In the genomic region with DNA sequence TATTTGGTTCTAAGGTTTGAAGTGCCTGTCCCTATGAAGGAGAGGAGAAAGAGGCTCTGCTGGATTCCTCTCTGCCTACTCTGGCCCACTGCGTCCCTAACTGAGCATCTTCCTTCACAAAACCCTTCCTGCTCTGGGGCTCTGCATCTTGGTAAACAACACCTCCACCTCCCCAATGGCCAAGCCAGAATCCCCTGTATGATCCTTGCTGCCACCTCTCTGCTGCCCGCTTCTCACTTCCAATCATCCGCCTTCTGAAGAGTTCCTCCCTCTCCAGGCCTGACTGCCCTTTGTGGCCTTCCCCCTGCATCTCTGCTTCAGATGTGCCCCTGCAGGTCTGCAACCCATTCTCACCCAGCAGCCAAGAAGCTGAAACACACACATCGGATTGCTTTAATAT, we compare ENCODE assay signal across 26 cellular contexts.
"Had no signal": no experiment of that assay in that cellular context is flagged by ENCODE, and none has a peak within 500 bp of the region (broad histone marks: within the 10 kb centered on the region; RNA-seq: fewer than 3 reads in every experiment).

No MANE protein-coding gene starts in this region.

- H3K4me3 ChIP-seq: pancreas, prostate gland, right lobe of liver, sigmoid colon, stomach, thoracic aorta, thyroid gland, tibial nerve, upper lobe of left lung, vagina had no signal

- H3K4me3 Mint-ChIP-seq: natural killer cell; nephron; stimulated activated effector memory CD8-positive, alpha-beta T cell treated with anti-CD3 and anti-CD28 coated beads, Interleukin-12 subunit alpha, Interleukin-12 subunit beta, amount 100 ng/mL, for 72 hours; stimulated activated naive B cell treated with anti-CD40 and anti-IgM and Interleukin-4, amounts not matched to agents 10 μg/mL and 1 μg/mL and 100 μg/mL, for 72 hours; stimulated activated naive CD8-positive, alpha-beta T cell treated with anti-CD3 and anti-CD28 coated beads, Interleukin-15, Interleukin-2, amounts not matched to agents 100 ng/mL and 50 ng/mL, for 24 hours had no signal

- H3K27ac ChIP-seq: neutrophil, pancreas, prostate gland, right lobe of liver, sigmoid colon, stomach, thoracic aorta, thyroid gland, tibial nerve, upper lobe of left lung, vagina had no signal

- H3K36me3 ChIP-seq: neutrophil, pancreas, prostate gland, right lobe of liver, sigmoid colon, stomach, thoracic aorta, thyroid gland, tibial nerve, upper lobe of left lung, vagina had no signal

- FAIRE-seq: pancreas, small intestine, urothelium cell line had no signal

- DNase-seq: natural killer cell; nucleus accumbens; pancreas; right cardiac atrium; right lobe of liver; sigmoid colon; small intestine; stimulated activated CD4-positive, alpha-beta T cell treated with anti-CD3 and anti-CD28 coated beads, Interleukin-15, amount 100 ng/mL, for 24 hours; stimulated activated CD4-positive, alpha-beta T cell treated with anti-CD3 and anti-CD28 coated beads, Interleukin-2, amount 100 ng/mL, for 24 hours; stimulated activated CD4-positive, alpha-beta T cell treated with anti-CD3 and anti-CD28 coated beads, Interleukin-2, amount 100 ng/mL, for 48 hours; stimulated activated CD4-positive, alpha-beta T cell treated with anti-CD3 and anti-CD28 coated beads, Interleukin-4, amount 100 ng/mL, for 24 hours; stimulated activated naive B cell treated with anti-CD40 and anti-IgM and Interleukin-4, amounts not matched to agents 10 μg/mL and 1 μg/mL and 100 μg/mL, for 72 hours; stimulated activated naive CD4-positive, alpha-beta T cell treated with Interleukin-2 at 50 U/mL for 16 hours; stomach; thyroid gland; trophoblast cell; upper lobe of left lung had no signal

- H3K4me1 Mint-ChIP-seq: natural killer cell; nephron; stimulated activated effector memory CD8-positive, alpha-beta T cell treated with anti-CD3 and anti-CD28 coated beads, Interleukin-12 subunit alpha, Interleukin-12 subunit beta, amount 100 ng/mL, for 72 hours; stimulated activated naive B cell treated with anti-CD40 and anti-IgM and Interleukin-4, amounts not matched to agents 10 μg/mL and 1 μg/mL and 100 μg/mL, for 72 hours had no signal

- H3K36me3 Mint-ChIP-seq: natural killer cell; stimulated activated effector memory CD8-positive, alpha-beta T cell treated with anti-CD3 and anti-CD28 coated beads, Interleukin-12 subunit alpha, Interleukin-12 subunit beta, amount 100 ng/mL, for 72 hours; stimulated activated naive B cell treated with anti-CD40 and anti-IgM and Interleukin-4, amounts not matched to agents 10 μg/mL and 1 μg/mL and 100 μg/mL, for 72 hours had no signal

- H3K27me3 ChIP-seq: right lobe of liver, thyroid gland, tibial nerve, upper lobe of left lung, vagina had no signal

- ATAC-seq: natural killer cell; pancreas; right cardiac atrium; right lobe of liver; stimulated activated effector memory CD8-positive, alpha-beta T cell treated with anti-CD3 and anti-CD28 coated beads, Interleukin-12 subunit alpha, Interleukin-12 subunit beta, amount 100 ng/mL, for 72 hours; stimulated activated naive B cell treated with anti-CD40 and anti-IgM and Interleukin-4, amounts not matched to agents 10 μg/mL and 1 μg/mL and 100 μg/mL, for 72 hours had no signal

- H3K27ac Mint-ChIP-seq: natural killer cell; nephron; stimulated activated effector memory CD8-positive, alpha-beta T cell treated with anti-CD3 and anti-CD28 coated beads, Interleukin-12 subunit alpha, Interleukin-12 subunit beta, amount 100 ng/mL, for 72 hours; stimulated activated naive B cell treated with anti-CD40 and anti-IgM and Interleukin-4, amounts not matched to agents 10 μg/mL and 1 μg/mL and 100 μg/mL, for 72 hours; stimulated activated naive CD8-positive, alpha-beta T cell treated with anti-CD3 and anti-CD28 coated beads, Interleukin-15, Interleukin-2, amounts not matched to agents 100 ng/mL and 50 ng/mL, for 24 hours had no signal

- H3K9me3 Mint-ChIP-seq: natural killer cell; nephron; stimulated activated effector memory CD8-positive, alpha-beta T cell treated with anti-CD3 and anti-CD28 coated beads, Interleukin-12 subunit alpha, Interleukin-12 subunit beta, amount 100 ng/mL, for 72 hours; stimulated activated naive CD8-positive, alpha-beta T cell treated with anti-CD3 and anti-CD28 coated beads, Interleukin-15, Interleukin-2, amounts not matched to agents 100 ng/mL and 50 ng/mL, for 24 hours had no signal

- H3K9me3 ChIP-seq: neutrophil, pancreas, prostate gland, right lobe of liver, sigmoid colon, stomach, thoracic aorta, thyroid gland, upper lobe of left lung, vagina had no signal

- H3K4me1 ChIP-seq: pancreas, prostate gland, right lobe of liver, sigmoid colon, stomach, thyroid gland, tibial nerve, upper lobe of left lung, vagina had no signal
